In genomic region chr5:179805529-179806249, GRCh38 we compare ENCODE assay signal across 8 cellular contexts. TPM values are rescaled to one million over a fixed set of nuclear protein-coding genes. Genes with fewer than 3 reads are reported as not detected.
DNase-seq lines count a peak whose midpoint lies in the region; ATAC-seq and TF ChIP-seq lines count a peak whose summit lies in the region.

No MANE protein-coding gene starts in this region.

- H3K4me3 ChIP-seq in heart right ventricle (peak overlapping the region; percentile 74 to 99 (median 96)), psoas muscle (peak overlapping the region; percentile 97)

- peaks cover 2% of the 10 kb centered on the region for H3K36me3 Mint-ChIP-seq in IgD-negative memory B cell
- H3K36me3 Mint-ChIP-seq in activated T-helper 2 cell treated with anti-CD3 and anti-CD28 coated beads, Interferon-gamma antibody, Interleukin-2, Interleukin-4, amounts not matched to agents 10 μg/mL and 5 μg/mL and 100 μg/mL, durations not matched to agents 14 hours and 24 hours and 36 hours (ENCODE audit: low read depth) = peaks cover 21% of the 10 kb centered on the region

- ATAC-seq in GM21390 (IDR thresholded peaks at IDR 0.05; ENCODE audit: unreplicated experiment) = peak; percentile 27
- peak; percentile 23 to 45 (median 30) for ATAC-seq in heart right ventricle
- peak; percentile 27 to 40 (median 34) for ATAC-seq in psoas muscle

- H3K4me1 ChIP-seq in heart right ventricle = peaks cover 15 to 55% (median 46%) of the 10 kb centered on the region in 9 donors
- peaks cover 41% of the 10 kb centered on the region for H3K4me1 ChIP-seq in psoas muscle

- intact Hi-C loops in activated T-helper 2 cell treated with anti-CD3 and anti-CD28 coated beads, Interferon-gamma antibody, Interleukin-2, Interleukin-4, amounts not matched to agents 10 μg/mL and 5 μg/mL and 100 μg/mL, durations not matched to agents 14 hours and 24 hours and 36 hours (cut with micrococcal nuclease) = loop anchor here (1.0 to 10.0 kb wide), 2 partner anchors 9 to 111 kb away; partner anchors contain the start of gene CANX
- intact Hi-C loops in heart right ventricle (cut with DNase I) = loop anchor here in 1 of 10 donors (5.0 kb wide), 1 partner anchor 102 kb away; the partner anchor contains the start of gene TBC1D9B
- intact Hi-C loops in psoas muscle (cut with DNase I) = loop anchor here in 1 of 2 donors (10.0 kb wide), 2 partner anchors 99 to 289 kb away; partner anchors contain the start of gene TBC1D9B

- 3% methylated on average over 56 to 65 of the region's 65 CpGs for WGBS in heart right ventricle, 2 donors
- WGBS in psoas muscle, 3 donors = 4 to 14% (median 5%) methylated on average over 31 to 65 of the region's 65 CpGs

- DNase-seq in EL (peak; percentile 60), heart right ventricle (peak in 1 of 2 donors; percentile 62), psoas muscle (peak; percentile 54 to 78), inferior parietal cortex (ENCODE audit: extremely low spot score) (no peak), foreskin melanocyte (no peak)
- no peak for DNase-seq in activated T-helper 2 cell treated with anti-CD3 and anti-CD28 coated beads, Interferon-gamma antibody, Interleukin-2, Interleukin-4, amounts not matched to agents 10 μg/mL and 5 μg/mL and 100 μg/mL, durations not matched to agents 14 hours and 24 hours and 36 hours (ENCODE audit: low spot score)

- peak overlapping the region; percentile 51 to 99 (median 96) for H3K27ac ChIP-seq in heart right ventricle
- H3K27ac ChIP-seq in psoas muscle = peak overlapping the region; percentile 96

- TF ChIP-seq CTCF in heart right ventricle (IDR thresholded peaks at IDR 0.05) (no peak), psoas muscle (IDR thresholded peaks at IDR 0.05) (no peak)

- H3K27me3 ChIP-seq in heart right ventricle (no peaks in the 10 kb centered on the region), psoas muscle (ENCODE audit: insufficient read depth in 3 of 3, low read length in 2 of 3) (no peaks in the 10 kb centered on the region)

- peak overlapping the region in 2 of 3 donors; percentile 67 to 81 for H3K27ac Mint-ChIP-seq in IgD-negative memory B cell
- peak overlapping the region; percentile 77 for H3K27ac Mint-ChIP-seq in activated T-helper 2 cell treated with anti-CD3 and anti-CD28 coated beads, Interferon-gamma antibody, Interleukin-2, Interleukin-4, amounts not matched to agents 10 μg/mL and 5 μg/mL and 100 μg/mL, durations not matched to agents 14 hours and 24 hours and 36 hours

- H3K36me3 ChIP-seq in heart right ventricle (peaks cover 0 to 20% (median 7%) of the 10 kb centered on the region in 9 donors), psoas muscle (ENCODE audit: insufficient read depth in 1 of 2, low read depth in 1 of 2) (peaks cover 0 to 7% of the 10 kb centered on the region in 2 donors)

- peaks cover 14 to 22% (median 21%) of the 10 kb centered on the region in 3 donors for H3K4me1 Mint-ChIP-seq in IgD-negative memory B cell
- H3K4me1 Mint-ChIP-seq in activated T-helper 2 cell treated with anti-CD3 and anti-CD28 coated beads, Interferon-gamma antibody, Interleukin-2, Interleukin-4, amounts not matched to agents 10 μg/mL and 5 μg/mL and 100 μg/mL, durations not matched to agents 14 hours and 24 hours and 36 hours (ENCODE audit: low read depth) = peaks cover 30% of the 10 kb centered on the region

- H3K9me3 Mint-ChIP-seq in IgD-negative memory B cell = no peaks in the 10 kb centered on the region
- no peaks in the 10 kb centered on the region for H3K9me3 Mint-ChIP-seq in activated T-helper 2 cell treated with anti-CD3 and anti-CD28 coated beads, Interferon-gamma antibody, Interleukin-2, Interleukin-4, amounts not matched to agents 10 μg/mL and 5 μg/mL and 100 μg/mL, durations not matched to agents 14 hours and 24 hours and 36 hours

- peak overlapping the region; percentile 74 to 92 (median 84) for H3K4me3 Mint-ChIP-seq in IgD-negative memory B cell
- H3K4me3 Mint-ChIP-seq in activated T-helper 2 cell treated with anti-CD3 and anti-CD28 coated beads, Interferon-gamma antibody, Interleukin-2, Interleukin-4, amounts not matched to agents 10 μg/mL and 5 μg/mL and 100 μg/mL, durations not matched to agents 14 hours and 24 hours and 36 hours (ENCODE audit: low read depth) = peak overlapping the region; percentile 87

- H3K9me3 ChIP-seq in heart right ventricle = no peaks in the 10 kb centered on the region
- H3K9me3 ChIP-seq in psoas muscle = no peaks in the 10 kb centered on the region

- H3K27me3 Mint-ChIP-seq in IgD-negative memory B cell = no peaks in the 10 kb centered on the region
- no peaks in the 10 kb centered on the region for H3K27me3 Mint-ChIP-seq in activated T-helper 2 cell treated with anti-CD3 and anti-CD28 coated beads, Interferon-gamma antibody, Interleukin-2, Interleukin-4, amounts not matched to agents 10 μg/mL and 5 μg/mL and 100 μg/mL, durations not matched to agents 14 hours and 24 hours and 36 hours (ENCODE audit: low read depth)

RNA-seq across cellular contexts. Expression of gene MGAT4B, which starts 1.0 kb away (rescaled TPM):
- polyA plus RNA-seq in IgD-negative memory B cell (12.0 TPM), heart right ventricle (10 to 100 TPM; 58.6 to 86.9 TPM), psoas muscle (100 to 1,000 TPM in 1 of 3 donors, 10 to 100 TPM in 2; 40.9 to 136 (median 63.4) TPM)
- total RNA-seq in activated T-helper 2 cell treated with anti-CD3 and anti-CD28 coated beads, Interferon-gamma antibody, Interleukin-2, Interleukin-4, amounts not matched to agents 10 μg/mL and 5 μg/mL and 100 μg/mL, durations not matched to agents 14 hours and 24 hours and 36 hours = 135 and 139 TPM in 2 replicates
- total RNA-seq in heart right ventricle (100 to 1,000 TPM in 5 of 10 donors, 10 to 100 TPM in 5; 88.6 to 123 (median 102) TPM), psoas muscle (10 to 100 TPM; 29.3 to 58.4 (median 50.7) TPM)

RNA-seq across cellular contexts. Expression of gene LTC4S, which starts 11.9 kb away (rescaled TPM):
- polyA plus RNA-seq in IgD-negative memory B cell (0.80 TPM), heart right ventricle (10 to 100 TPM; 10.5 to 20.0 TPM), psoas muscle (1 to 10 TPM; 1.5 to 2.2 (median 2.1) TPM)
- total RNA-seq in activated T-helper 2 cell treated with anti-CD3 and anti-CD28 coated beads, Interferon-gamma antibody, Interleukin-2, Interleukin-4, amounts not matched to agents 10 μg/mL and 5 μg/mL and 100 μg/mL, durations not matched to agents 14 hours and 24 hours and 36 hours = 0.62 and 3.2 TPM in 2 replicates
- total RNA-seq in heart right ventricle (10 to 100 TPM in 3 of 10 donors, 1 to 10 TPM in 7; 5.4 to 10.6 (median 7.9) TPM), psoas muscle (1 to 10 TPM; 1.7 to 6.7 (median 4.5) TPM)

RNA-seq across cellular contexts. Expression of gene SQSTM1, which starts 15.0 kb away (rescaled TPM):
- polyA plus RNA-seq in IgD-negative memory B cell (225 TPM), heart right ventricle (100 to 1,000 TPM; 131 to 210 TPM), psoas muscle (100 to 1,000 TPM; 463 to 917 (median 671) TPM)
- 194 TPM in 2 replicates for total RNA-seq in activated T-helper 2 cell treated with anti-CD3 and anti-CD28 coated beads, Interferon-gamma antibody, Interleukin-2, Interleukin-4, amounts not matched to agents 10 μg/mL and 5 μg/mL and 100 μg/mL, durations not matched to agents 14 hours and 24 hours and 36 hours
- total RNA-seq in heart right ventricle (100 to 1,000 TPM; 341 to 466 (median 391) TPM), psoas muscle (1,000 to 10,000 TPM in 1 of 4 donors, 100 to 1,000 TPM in 3; 688 to 1,199 (median 831) TPM)

RNA-seq across cellular contexts. Expression of gene MRNIP, which starts 52.9 kb away (rescaled TPM):
- 26.2 TPM for polyA plus RNA-seq in IgD-negative memory B cell
- total RNA-seq in activated T-helper 2 cell treated with anti-CD3 and anti-CD28 coated beads, Interferon-gamma antibody, Interleukin-2, Interleukin-4, amounts not matched to agents 10 μg/mL and 5 μg/mL and 100 μg/mL, durations not matched to agents 14 hours and 24 hours and 36 hours = 24.4 and 30.1 TPM in 2 replicates
- total RNA-seq in heart right ventricle = 10 to 100 TPM in 8 of 10 donors, 1 to 10 TPM in 2; 6.6 to 14.4 (median 12.7) TPM
- polyA plus RNA-seq in heart right ventricle = 10 to 100 TPM; 12.6 to 45.1 TPM
- 1 to 10 TPM; 2.1 to 7.9 (median 5.1) TPM for total RNA-seq in psoas muscle
- polyA plus RNA-seq in psoas muscle = 10 to 100 TPM; 20.4 to 30.4 (median 25.0) TPM

Comparison
In these comparisons a context has a peak if more than half of its experiments do, and no peak if none do; other contexts are left out.
1. DNase-seq: peak in EL (single experiment) and psoas muscle (2 of 2); none in activated T-helper 2 cell treated with anti-CD3 and anti-CD28 coated beads, Interferon-gamma antibody, Interleukin-2, Interleukin-4, amounts not matched to agents 10 μg/mL and 5 μg/mL and 100 μg/mL, durations not matched to agents 14 hours and 24 hours and 36 hours (single experiment), inferior parietal cortex (single experiment) and foreskin melanocyte (single experiment).
2. Peak in every context shown above with its lines, with median percentiles within 50 percentile points of each other: ATAC-seq.